Comparison of ENCODE assay signal across 1 cellular context in the genomic region with DNA sequence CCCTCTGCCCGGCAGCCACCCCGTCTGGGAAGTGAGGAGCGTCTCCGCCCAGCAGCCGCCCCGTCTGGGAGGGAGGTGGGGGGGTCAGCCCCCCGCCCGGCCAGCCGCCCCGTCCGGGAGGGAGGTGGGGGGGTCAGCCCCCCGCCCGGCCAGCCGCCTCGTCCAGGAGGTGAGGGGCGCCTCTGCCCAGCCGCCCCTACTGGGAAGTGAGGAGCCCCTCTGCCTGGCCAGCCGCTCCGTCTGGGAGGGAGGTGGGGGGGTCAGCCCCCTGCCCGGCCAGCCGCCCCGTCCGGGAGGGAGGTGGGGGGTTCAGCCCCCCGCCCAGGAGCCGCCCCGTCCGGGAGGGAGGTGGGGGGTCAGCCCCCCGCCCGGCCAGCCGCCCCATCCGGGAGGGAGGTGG. TPM values are rescaled to one million over a fixed set of nuclear protein-coding genes. Genes with fewer than 3 reads are reported as not detected.
DNase-seq lines count a peak whose midpoint lies in the region; TF ChIP-seq lines count a peak whose summit lies in the region.
"Not testable (repeated sequence)": the region's sequence is repeated elsewhere in the genome, so short reads cannot be mapped to it uniquely, and the experiment has no call there.

No MANE protein-coding gene starts in this region.

- H3K36me3 Mint-ChIP-seq in glutamatergic neuron (ENCODE audit: unreplicated experiment): peaks cover 31% of the 10 kb centered on the region

- not testable (repeated sequence) for TF ChIP-seq CTCF in glutamatergic neuron (IDR thresholded peaks at IDR 0.05; ENCODE audit: partially characterized antibody, unreplicated experiment)

- not testable (repeated sequence) for H3K27me3 Mint-ChIP-seq in glutamatergic neuron (ENCODE audit: unreplicated experiment)

- peaks cover 15% of the 10 kb centered on the region for H3K9me3 Mint-ChIP-seq in glutamatergic neuron (ENCODE audit: unreplicated experiment)

- H3K4me1 Mint-ChIP-seq in glutamatergic neuron (ENCODE audit: low read depth, unreplicated experiment): not testable (repeated sequence)

- not testable (repeated sequence) for H3K4me3 Mint-ChIP-seq in glutamatergic neuron (ENCODE audit: unreplicated experiment)

- not testable (repeated sequence) for H3K27ac Mint-ChIP-seq in glutamatergic neuron (ENCODE audit: unreplicated experiment)

- peak; percentile 17 for DNase-seq in glutamatergic neuron

RNA-seq across cellular contexts. Expression of a gene that starts 56.7 kb away (rescaled TPM):
- 21.4 TPM for total RNA-seq in glutamatergic neuron (ENCODE audit: unreplicated experiment)
